Comparison of ENCODE assay signal across 1 cellular context in the genomic region with DNA sequence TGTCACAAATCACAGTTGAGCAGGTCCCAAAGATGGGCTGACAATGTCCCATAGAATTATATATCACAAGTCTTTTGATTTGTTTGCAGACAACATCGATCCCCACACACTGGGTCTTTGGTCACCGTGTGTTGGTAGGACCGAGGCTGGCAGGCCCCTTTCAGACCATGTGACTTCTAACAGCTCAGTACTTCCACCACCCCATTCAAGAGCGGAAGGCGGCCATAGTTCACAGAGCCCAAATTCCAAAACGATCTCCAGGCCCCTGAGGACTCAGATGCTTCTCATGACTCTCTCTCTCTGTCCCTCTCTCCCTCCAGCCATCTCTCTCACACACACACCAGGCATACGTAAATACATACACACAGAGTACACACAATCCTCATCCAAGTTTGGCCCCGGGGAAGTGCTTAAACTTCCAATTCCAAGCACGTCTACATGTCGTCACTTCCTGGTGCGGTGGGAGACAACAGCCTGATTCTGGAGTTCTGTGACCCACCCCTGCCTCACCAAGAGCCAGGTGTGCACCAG.
A peak's percentile ranks its signal among the peaks of the same experiment; 100 is the strongest.
TF ChIP-seq lines count a peak whose summit lies in the region.

No MANE protein-coding gene starts in this region.

TF ChIP-seq in HEK293, 187 proteins besides CTCF, POLR2A, EP300 and RAD21 (continued from another document and continues in another):
- TF ChIP-seq, protein P1, sequence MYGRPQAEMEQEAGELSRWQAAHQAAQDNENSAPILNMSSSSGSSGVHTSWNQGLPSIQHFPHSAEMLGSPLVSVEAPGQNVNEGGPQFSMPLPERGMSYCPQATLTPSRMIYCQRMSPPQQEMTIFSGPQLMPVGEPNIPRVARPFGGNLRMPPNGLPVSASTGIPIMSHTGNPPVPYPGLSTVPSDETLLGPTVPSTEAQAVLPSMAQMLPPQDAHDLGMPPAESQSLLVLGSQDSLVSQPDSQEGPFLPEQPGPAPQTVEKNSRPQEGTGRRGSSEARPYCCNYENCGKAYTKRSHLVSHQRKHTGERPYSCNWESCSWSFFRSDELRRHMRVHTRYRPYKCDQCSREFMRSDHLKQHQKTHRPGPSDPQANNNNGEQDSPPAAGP (tag by site-specific recombination; IDR thresholded peaks at IDR 0.05): no peak
- peak; percentile 86; the same call in 1 of the 2 replicates for TF ChIP-seq MZF1 (tag by site-specific recombination; IDR thresholded peaks at IDR 0.05; ENCODE audit: borderline replicate concordance)
- TF ChIP-seq, protein P2, sequence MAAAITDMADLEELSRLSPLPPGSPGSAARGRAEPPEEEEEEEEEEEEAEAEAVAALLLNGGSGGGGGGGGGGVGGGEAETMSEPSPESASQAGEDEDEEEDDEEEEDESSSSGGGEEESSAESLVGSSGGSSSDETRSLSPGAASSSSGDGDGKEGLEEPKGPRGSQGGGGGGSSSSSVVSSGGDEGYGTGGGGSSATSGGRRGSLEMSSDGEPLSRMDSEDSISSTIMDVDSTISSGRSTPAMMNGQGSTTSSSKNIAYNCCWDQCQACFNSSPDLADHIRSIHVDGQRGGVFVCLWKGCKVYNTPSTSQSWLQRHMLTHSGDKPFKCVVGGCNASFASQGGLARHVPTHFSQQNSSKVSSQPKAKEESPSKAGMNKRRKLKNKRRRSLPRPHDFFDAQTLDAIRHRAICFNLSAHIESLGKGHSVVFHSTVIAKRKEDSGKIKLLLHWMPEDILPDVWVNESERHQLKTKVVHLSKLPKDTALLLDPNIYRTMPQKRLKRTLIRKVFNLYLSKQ (tag by site-specific recombination; IDR thresholded peaks at IDR 0.05; ENCODE audit: borderline replicate concordance): no peak
- TF ChIP-seq ZNF561 (tag by site-specific recombination; IDR thresholded peaks at IDR 0.05; ENCODE audit: borderline replicate concordance): no peak
- TF ChIP-seq BCL11A (tag by site-specific recombination; IDR thresholded peaks at IDR 0.05; ENCODE audit: low read depth): no peak
- TF ChIP-seq KLF8 (tag by site-specific recombination; IDR thresholded peaks at IDR 0.05): no peak
- TF ChIP-seq ZNF404 (tag by site-specific recombination; IDR thresholded peaks at IDR 0.05): no peak
- no peak for TF ChIP-seq ZFP3 (tag by site-specific recombination; IDR thresholded peaks at IDR 0.05; ENCODE audit: low read depth)
- TF ChIP-seq, protein P3, sequence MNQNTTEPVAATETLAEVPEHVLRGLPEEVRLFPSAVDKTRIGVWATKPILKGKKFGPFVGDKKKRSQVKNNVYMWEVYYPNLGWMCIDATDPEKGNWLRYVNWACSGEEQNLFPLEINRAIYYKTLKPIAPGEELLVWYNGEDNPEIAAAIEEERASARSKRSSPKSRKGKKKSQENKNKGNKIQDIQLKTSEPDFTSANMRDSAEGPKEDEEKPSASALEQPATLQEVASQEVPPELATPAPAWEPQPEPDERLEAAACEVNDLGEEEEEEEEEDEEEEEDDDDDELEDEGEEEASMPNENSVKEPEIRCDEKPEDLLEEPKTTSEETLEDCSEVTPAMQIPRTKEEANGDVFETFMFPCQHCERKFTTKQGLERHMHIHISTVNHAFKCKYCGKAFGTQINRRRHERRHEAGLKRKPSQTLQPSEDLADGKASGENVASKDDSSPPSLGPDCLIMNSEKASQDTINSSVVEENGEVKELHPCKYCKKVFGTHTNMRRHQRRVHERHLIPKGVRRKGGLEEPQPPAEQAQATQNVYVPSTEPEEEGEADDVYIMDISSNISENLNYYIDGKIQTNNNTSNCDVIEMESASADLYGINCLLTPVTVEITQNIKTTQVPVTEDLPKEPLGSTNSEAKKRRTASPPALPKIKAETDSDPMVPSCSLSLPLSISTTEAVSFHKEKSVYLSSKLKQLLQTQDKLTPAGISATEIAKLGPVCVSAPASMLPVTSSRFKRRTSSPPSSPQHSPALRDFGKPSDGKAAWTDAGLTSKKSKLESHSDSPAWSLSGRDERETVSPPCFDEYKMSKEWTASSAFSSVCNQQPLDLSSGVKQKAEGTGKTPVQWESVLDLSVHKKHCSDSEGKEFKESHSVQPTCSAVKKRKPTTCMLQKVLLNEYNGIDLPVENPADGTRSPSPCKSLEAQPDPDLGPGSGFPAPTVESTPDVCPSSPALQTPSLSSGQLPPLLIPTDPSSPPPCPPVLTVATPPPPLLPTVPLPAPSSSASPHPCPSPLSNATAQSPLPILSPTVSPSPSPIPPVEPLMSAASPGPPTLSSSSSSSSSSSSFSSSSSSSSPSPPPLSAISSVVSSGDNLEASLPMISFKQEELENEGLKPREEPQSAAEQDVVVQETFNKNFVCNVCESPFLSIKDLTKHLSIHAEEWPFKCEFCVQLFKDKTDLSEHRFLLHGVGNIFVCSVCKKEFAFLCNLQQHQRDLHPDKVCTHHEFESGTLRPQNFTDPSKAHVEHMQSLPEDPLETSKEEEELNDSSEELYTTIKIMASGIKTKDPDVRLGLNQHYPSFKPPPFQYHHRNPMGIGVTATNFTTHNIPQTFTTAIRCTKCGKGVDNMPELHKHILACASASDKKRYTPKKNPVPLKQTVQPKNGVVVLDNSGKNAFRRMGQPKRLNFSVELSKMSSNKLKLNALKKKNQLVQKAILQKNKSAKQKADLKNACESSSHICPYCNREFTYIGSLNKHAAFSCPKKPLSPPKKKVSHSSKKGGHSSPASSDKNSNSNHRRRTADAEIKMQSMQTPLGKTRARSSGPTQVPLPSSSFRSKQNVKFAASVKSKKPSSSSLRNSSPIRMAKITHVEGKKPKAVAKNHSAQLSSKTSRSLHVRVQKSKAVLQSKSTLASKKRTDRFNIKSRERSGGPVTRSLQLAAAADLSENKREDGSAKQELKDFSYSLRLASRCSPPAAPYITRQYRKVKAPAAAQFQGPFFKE (tag by site-specific recombination; IDR thresholded peaks at IDR 0.05; ENCODE audit: borderline replicate concordance): no peak
- no peak; the same call in 1 of the 2 replicates for TF ChIP-seq ZBTB48 (tag by site-specific recombination; IDR thresholded peaks at IDR 0.05)
- TF ChIP-seq, protein P4, sequence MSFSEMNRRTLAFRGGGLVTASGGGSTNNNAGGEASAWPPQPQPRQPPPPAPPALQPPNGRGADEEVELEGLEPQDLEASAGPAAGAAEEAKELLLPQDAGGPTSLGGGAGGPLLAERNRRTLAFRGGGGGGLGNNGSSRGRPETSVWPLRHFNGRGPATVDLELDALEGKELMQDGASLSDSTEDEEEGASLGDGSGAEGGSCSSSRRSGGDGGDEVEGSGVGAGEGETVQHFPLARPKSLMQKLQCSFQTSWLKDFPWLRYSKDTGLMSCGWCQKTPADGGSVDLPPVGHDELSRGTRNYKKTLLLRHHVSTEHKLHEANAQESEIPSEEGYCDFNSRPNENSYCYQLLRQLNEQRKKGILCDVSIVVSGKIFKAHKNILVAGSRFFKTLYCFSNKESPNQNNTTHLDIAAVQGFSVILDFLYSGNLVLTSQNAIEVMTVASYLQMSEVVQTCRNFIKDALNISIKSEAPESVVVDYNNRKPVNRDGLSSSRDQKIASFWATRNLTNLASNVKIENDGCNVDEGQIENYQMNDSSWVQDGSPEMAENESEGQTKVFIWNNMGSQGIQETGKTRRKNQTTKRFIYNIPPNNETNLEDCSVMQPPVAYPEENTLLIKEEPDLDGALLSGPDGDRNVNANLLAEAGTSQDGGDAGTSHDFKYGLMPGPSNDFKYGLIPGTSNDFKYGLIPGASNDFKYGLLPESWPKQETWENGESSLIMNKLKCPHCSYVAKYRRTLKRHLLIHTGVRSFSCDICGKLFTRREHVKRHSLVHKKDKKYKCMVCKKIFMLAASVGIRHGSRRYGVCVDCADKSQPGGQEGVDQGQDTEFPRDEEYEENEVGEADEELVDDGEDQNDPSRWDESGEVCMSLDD (tag by site-specific recombination; IDR thresholded peaks at IDR 0.05): no peak
- TF ChIP-seq GLIS1 (tag by site-specific recombination; IDR thresholded peaks at IDR 0.05): no peak
- TF ChIP-seq ZNF433 (tag by site-specific recombination; IDR thresholded peaks at IDR 0.05; ENCODE audit: low read depth): no peak
- TF ChIP-seq ZNF266 (tag by site-specific recombination; IDR thresholded peaks at IDR 0.05; ENCODE audit: low read depth): no peak
- TF ChIP-seq ZNF843 (tag by site-specific recombination; IDR thresholded peaks at IDR 0.05): no peak
- TF ChIP-seq, protein P5, sequence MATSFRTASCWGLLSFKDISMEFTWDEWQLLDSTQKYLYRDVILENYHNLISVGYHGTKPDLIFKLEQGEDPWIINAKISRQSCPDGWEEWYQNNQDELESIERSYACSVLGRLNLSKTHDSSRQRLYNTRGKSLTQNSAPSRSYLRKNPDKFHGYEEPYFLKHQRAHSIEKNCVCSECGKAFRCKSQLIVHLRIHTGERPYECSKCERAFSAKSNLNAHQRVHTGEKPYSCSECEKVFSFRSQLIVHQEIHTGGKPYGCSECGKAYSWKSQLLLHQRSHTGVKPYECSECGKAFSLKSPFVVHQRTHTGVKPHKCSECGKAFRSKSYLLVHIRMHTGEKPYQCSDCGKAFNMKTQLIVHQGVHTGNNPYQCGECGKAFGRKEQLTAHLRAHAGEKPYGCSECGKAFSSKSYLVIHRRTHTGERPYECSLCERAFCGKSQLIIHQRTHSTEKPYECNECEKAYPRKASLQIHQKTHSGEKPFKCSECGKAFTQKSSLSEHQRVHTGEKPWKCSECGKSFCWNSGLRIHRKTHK (tag by site-specific recombination; IDR thresholded peaks at IDR 0.05): no peak
- TF ChIP-seq ZFP41 (tag by site-specific recombination; IDR thresholded peaks at IDR 0.05; ENCODE audit: borderline replicate concordance): no peak
- TF ChIP-seq ZNF221 (tag by site-specific recombination; IDR thresholded peaks at IDR 0.05; ENCODE audit: borderline replicate concordance): no peak
- peak; percentile 80; the same call in 1 of the 2 replicates for TF ChIP-seq ZBTB20 (tag by site-specific recombination; IDR thresholded peaks at IDR 0.05)
- TF ChIP-seq WT1 (tag by site-specific recombination; IDR thresholded peaks at IDR 0.05): no peak
- no peak for TF ChIP-seq ZBTB8A (tag by site-specific recombination; IDR thresholded peaks at IDR 0.05)
- TF ChIP-seq, protein P6, sequence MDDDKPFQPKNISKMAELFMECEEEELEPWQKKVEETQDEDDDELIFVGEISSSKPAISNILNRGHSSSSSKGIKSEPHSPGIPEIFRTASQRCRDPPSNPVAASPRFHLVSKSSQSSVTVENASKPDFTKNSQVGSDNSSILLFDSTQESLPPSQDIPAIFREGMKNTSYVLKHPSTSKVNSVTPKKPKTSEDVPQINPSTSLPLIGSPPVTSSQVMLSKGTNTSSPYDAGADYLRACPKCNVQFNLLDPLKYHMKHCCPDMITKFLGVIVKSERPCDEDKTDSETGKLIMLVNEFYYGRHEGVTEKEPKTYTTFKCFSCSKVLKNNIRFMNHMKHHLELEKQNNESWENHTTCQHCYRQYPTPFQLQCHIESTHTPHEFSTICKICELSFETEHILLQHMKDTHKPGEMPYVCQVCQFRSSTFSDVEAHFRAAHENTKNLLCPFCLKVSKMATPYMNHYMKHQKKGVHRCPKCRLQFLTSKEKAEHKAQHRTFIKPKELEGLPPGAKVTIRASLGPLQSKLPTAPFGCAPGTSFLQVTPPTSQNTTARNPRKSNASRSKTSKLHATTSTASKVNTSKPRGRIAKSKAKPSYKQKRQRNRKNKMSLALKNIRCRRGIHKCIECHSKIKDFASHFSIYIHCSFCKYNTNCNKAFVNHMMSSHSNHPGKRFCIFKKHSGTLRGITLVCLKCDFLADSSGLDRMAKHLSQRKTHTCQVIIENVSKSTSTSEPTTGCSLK (tag by site-specific recombination; IDR thresholded peaks at IDR 0.05): no peak
- TF ChIP-seq SCRT2 (tag by site-specific recombination; IDR thresholded peaks at IDR 0.05): no peak
- no peak for TF ChIP-seq SETDB1 (IDR thresholded peaks at IDR 0.05; ENCODE audit: insufficient read length, low read length)
- TF ChIP-seq, protein P7, sequence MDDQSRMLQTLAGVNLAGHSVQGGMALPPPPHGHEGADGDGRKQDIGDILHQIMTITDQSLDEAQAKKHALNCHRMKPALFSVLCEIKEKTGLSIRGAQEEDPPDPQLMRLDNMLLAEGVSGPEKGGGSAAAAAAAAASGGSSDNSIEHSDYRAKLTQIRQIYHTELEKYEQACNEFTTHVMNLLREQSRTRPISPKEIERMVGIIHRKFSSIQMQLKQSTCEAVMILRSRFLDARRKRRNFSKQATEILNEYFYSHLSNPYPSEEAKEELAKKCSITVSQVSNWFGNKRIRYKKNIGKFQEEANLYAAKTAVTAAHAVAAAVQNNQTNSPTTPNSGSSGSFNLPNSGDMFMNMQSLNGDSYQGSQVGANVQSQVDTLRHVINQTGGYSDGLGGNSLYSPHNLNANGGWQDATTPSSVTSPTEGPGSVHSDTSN (CRISPR knock-in tag; IDR thresholded peaks at IDR 0.05): no peak
- no peak for TF ChIP-seq ZNF76 (tag by site-specific recombination; IDR thresholded peaks at IDR 0.05; ENCODE audit: borderline replicate concordance, low read depth)
- TF ChIP-seq YY2 (tag by site-specific recombination; IDR thresholded peaks at IDR 0.05): peak; percentile 66
- TF ChIP-seq, protein P8, sequence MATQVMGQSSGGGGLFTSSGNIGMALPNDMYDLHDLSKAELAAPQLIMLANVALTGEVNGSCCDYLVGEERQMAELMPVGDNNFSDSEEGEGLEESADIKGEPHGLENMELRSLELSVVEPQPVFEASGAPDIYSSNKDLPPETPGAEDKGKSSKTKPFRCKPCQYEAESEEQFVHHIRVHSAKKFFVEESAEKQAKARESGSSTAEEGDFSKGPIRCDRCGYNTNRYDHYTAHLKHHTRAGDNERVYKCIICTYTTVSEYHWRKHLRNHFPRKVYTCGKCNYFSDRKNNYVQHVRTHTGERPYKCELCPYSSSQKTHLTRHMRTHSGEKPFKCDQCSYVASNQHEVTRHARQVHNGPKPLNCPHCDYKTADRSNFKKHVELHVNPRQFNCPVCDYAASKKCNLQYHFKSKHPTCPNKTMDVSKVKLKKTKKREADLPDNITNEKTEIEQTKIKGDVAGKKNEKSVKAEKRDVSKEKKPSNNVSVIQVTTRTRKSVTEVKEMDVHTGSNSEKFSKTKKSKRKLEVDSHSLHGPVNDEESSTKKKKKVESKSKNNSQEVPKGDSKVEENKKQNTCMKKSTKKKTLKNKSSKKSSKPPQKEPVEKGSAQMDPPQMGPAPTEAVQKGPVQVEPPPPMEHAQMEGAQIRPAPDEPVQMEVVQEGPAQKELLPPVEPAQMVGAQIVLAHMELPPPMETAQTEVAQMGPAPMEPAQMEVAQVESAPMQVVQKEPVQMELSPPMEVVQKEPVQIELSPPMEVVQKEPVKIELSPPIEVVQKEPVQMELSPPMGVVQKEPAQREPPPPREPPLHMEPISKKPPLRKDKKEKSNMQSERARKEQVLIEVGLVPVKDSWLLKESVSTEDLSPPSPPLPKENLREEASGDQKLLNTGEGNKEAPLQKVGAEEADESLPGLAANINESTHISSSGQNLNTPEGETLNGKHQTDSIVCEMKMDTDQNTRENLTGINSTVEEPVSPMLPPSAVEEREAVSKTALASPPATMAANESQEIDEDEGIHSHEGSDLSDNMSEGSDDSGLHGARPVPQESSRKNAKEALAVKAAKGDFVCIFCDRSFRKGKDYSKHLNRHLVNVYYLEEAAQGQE (tag by site-specific recombination; IDR thresholded peaks at IDR 0.05): no peak
- no peak for TF ChIP-seq ZNF24 (tag by site-specific recombination; IDR thresholded peaks at IDR 0.05)
- TF ChIP-seq, protein P9, sequence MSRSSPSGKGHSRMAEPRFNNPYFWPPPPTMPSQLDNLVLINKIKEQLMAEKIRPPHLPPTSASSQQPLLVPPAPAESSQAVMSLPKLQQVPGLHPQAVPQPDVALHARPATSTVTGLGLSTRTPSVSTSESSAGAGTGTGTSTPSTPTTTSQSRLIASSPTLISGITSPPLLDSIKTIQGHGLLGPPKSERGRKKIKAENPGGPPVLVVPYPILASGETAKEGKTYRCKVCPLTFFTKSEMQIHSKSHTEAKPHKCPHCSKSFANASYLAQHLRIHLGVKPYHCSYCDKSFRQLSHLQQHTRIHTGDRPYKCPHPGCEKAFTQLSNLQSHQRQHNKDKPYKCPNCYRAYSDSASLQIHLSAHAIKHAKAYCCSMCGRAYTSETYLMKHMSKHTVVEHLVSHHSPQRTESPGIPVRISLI (tag by site-specific recombination; IDR thresholded peaks at IDR 0.05): no peak
- no peak for TF ChIP-seq SALL2 (tag by site-specific recombination; IDR thresholded peaks at IDR 0.05; ENCODE audit: borderline replicate concordance)
- no peak for TF ChIP-seq ZNF521 (tag by site-specific recombination; IDR thresholded peaks at IDR 0.05)
